ENCODE assay signal across 23 cellular contexts in genomic region chr13:56670563-56670962, GRCh38.
"Had no signal": no experiment of that assay in that cellular context is flagged by ENCODE, and none has a peak within 500 bp of the region (broad histone marks: within the 10 kb centered on the region; RNA-seq: fewer than 3 reads in every experiment).

No MANE protein-coding gene starts in this region.

- H3K9me3 Mint-ChIP-seq: activated naive CD4-positive, alpha-beta T cell treated with anti-CD3 and anti-CD28 coated beads, Interleukin-2, amount 50 U/mL, for 24 hours had no signal

- H3K4me1 ChIP-seq: breast epithelium had no signal

- H3K27me3 ChIP-seq: breast epithelium had no signal

- H3K4me1 Mint-ChIP-seq: activated naive CD4-positive, alpha-beta T cell treated with anti-CD3 and anti-CD28 coated beads, Interleukin-2, amount 50 U/mL, for 24 hours had no signal

- H3K36me3 Mint-ChIP-seq: activated naive CD4-positive, alpha-beta T cell treated with anti-CD3 and anti-CD28 coated beads, Interleukin-2, amount 50 U/mL, for 24 hours had no signal

- DNase-seq: activated CD4-positive, alpha-beta T cell treated with anti-CD3 and anti-CD28 coated beads for 48 hours; activated CD4-positive, alpha-beta T cell treated with anti-CD3 and anti-CD28 coated beads, Interleukin-2, amount 50 U/mL, for 4 hours; activated CD4-positive, CD25-positive, alpha-beta regulatory T cell treated with anti-CD3 and anti-CD28 coated beads, Interleukin-2, amount 50 U/mL, for 72 hours; activated CD8-positive, alpha-beta memory T cell treated with anti-CD3 and anti-CD28 coated beads, Interleukin-2, amount 50 U/mL, for 48 hours; activated CD8-positive, alpha-beta T cell treated with anti-CD3 and anti-CD28 coated beads, Interleukin-2, amount 10 ng/mL, durations not matched to agents 7 days and 5 days; activated effector memory CD4-positive, alpha-beta T cell treated with Interleukin-2 at 50 U/mL for 16 hours; activated naive CD4-positive, alpha-beta T cell; activated T-cell treated with anti-CD3 and anti-CD28 coated beads, Interleukin-2, amount 50 U/mL, for 1 hour; aorta; central memory CD4-positive, alpha-beta T cell; Karpas-422; MM.1S; NCI-H1105 treated with DMSO at 0.1 percent for 48 hours; NCI-H1436 treated with DMSO at 0.1 percent for 48 hours; NCI-H187; NCI-H2081; NCI-H446; NCI-H524; PC-9; SHP77 treated with DMSO at 0.1 percent for 48 hours had no signal

- H3K27ac Mint-ChIP-seq: activated CD8-positive, alpha-beta T cell treated with anti-CD3 and anti-CD28 coated beads, Interleukin-2, amount 10 ng/mL, durations not matched to agents 7 days and 5 days; activated naive CD4-positive, alpha-beta T cell treated with anti-CD3 and anti-CD28 coated beads, Interleukin-2, amount 50 U/mL, for 24 hours; T-helper 1 cell treated with Interleukin-12 subunit alpha and Interleukin-12 subunit beta and Interleukin-4 antibody, amounts not matched to agents 30 μg/mL and 1 μg/mL, for 36 hours had no signal

- H3K4me3 ChIP-seq: breast epithelium, PC-9 had no signal

- H3K27ac ChIP-seq: breast epithelium, PC-9 had no signal

- H3K27me3 Mint-ChIP-seq: activated naive CD4-positive, alpha-beta T cell treated with anti-CD3 and anti-CD28 coated beads, Interleukin-2, amount 50 U/mL, for 24 hours had no signal

- H3K4me2 ChIP-seq: PC-9 had no signal

- H3K36me3 ChIP-seq: breast epithelium had no signal

- H3K4me3 Mint-ChIP-seq: activated CD8-positive, alpha-beta T cell treated with anti-CD3 and anti-CD28 coated beads, Interleukin-2, amount 10 ng/mL, durations not matched to agents 7 days and 5 days; activated naive CD4-positive, alpha-beta T cell treated with anti-CD3 and anti-CD28 coated beads, Interleukin-2, amount 50 U/mL, for 24 hours; T-helper 1 cell treated with Interleukin-12 subunit alpha and Interleukin-12 subunit beta and Interleukin-4 antibody, amounts not matched to agents 30 μg/mL and 1 μg/mL, for 36 hours had no signal
